In the genomic region with DNA sequence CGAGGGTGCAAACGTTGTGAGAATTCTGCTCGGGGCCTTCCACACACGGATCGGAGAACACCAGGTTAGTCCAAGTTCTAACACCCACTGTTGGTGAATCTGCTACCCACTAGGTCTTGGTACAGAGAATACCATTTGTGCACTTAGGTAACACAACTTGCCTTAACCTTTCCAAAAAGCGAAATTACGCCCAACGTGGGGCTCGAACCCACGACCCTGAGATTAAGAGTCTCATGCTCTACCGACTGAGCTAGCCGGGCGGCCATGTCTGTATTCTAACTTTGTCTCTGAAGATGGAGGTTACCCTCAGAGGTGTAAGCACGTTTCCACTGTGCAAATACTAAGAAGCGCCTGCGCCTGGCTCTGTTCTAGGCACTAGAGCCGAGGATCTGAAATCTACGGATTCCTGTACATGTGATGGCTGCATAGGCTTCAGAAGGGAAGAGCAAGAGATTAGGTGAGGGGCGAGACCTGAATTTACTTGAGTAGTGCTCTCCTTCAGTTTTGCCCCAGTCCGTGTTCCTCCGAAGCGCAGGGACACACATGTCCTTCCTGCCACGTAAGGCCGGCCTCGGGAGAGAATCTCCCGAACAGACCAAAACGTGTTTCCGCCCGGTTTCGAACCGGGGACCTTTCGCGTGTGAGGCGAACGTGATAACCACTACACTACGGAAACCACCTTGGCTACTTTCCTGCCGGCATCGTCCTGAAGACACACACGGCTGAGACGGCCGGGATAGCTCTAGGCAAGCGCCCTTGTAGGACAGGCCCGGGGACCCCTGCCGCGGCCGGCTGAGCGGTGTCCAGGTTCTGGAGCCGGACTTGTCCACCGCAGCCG, we compare ENCODE assay signal across 8 cellular contexts. TPM values are rescaled to one million over a fixed set of nuclear protein-coding genes. Genes with fewer than 3 reads are reported as not detected.
DNase-seq lines count a peak whose midpoint lies in the region; ATAC-seq, FAIRE-seq and TF ChIP-seq lines count a peak whose summit lies in the region.

No MANE protein-coding gene starts in this region.

- H3K4me1 ChIP-seq in A549, result peaks cover 16% of the 10 kb centered on the region
- peaks cover 0 to 8% (median 4%) of the 10 kb centered on the region in 4 experiments; a peak in 4 of 7 replicates for H3K4me1 ChIP-seq in H1 (replicated peaks in 1 of 4; ENCODE audit: control insufficient read depth in 3 of 4, insufficient read depth in 4 of 4, low read length in 3 of 4)
- peaks cover 16% of the 10 kb centered on the region for H3K4me1 ChIP-seq in mucosa of descending colon (ENCODE audit: low read depth)

- peak overlapping the region; percentile 65; the same call in 1 of the 2 replicates for H2AFZ ChIP-seq in H1 (ENCODE audit: low read length)

- H3K9me3 ChIP-seq in A549, result no peaks in the 10 kb centered on the region
- no peaks in the 10 kb centered on the region for H3K9me3 ChIP-seq in H1 (ENCODE audit: insufficient read depth in 2 of 2, low read depth in 1 of 2, low read length in 1 of 2)
- H3K9me3 ChIP-seq in mucosa of descending colon, result no peaks in the 10 kb centered on the region

- peak overlapping the region in 2 of 4 experiments; percentile 52 to 65; a peak in 4 of 7 replicates for H3K9ac ChIP-seq in H1 (replicated peaks in 1 of 4; ENCODE audit: extremely low read depth in 1 of 4, low read depth in 3 of 4, low read length in 3 of 4)

- peak overlapping the region; percentile 84 for H3K18ac ChIP-seq in H1 (ENCODE audit: extremely low read depth, low read length)

- H3K23ac ChIP-seq in H1 (ENCODE audit: insufficient read length), result no peak overlapping the region

- no peak overlapping the region for H4K91ac ChIP-seq in H1 (replicated peaks; ENCODE audit: insufficient read length, low read length)

- peak overlapping the region; percentile 95 to 98 for H3K27ac ChIP-seq in A549
- H3K27ac ChIP-seq in H1 (ENCODE audit: low read depth, low read length), result peak overlapping the region; percentile 26; the same call in 1 of the 2 replicates

- POLR2A ChIA-PET in A549 (lab: Yijun Ruan, JAX), result interaction anchor here (0.5 to 2.6 kb wide), 12 partner anchors 14 to 1656 kb away, joined by 3 to 48 read pairs (median 8); a partner anchor contains a TSS
- POLR2A ChIA-PET in H1 (lab: Charles Lee; ENCODE audit: partially characterized antibody), result interaction anchor here (1.0 to 32.8 kb wide), 8 partner anchors 11 to 60 kb away, joined by 3 to 1334 read pairs (median 4); a partner anchor contains a TSS

- H2AK5ac ChIP-seq in H1 (ENCODE audit: low read depth, low read length), result no peak overlapping the region

- TF ChIP-seq EP300 in A549 (IDR thresholded peaks at IDR 0.05) (no peak), H1 (IDR thresholded peaks at IDR 0.05; ENCODE audit: borderline replicate concordance in 1 of 2, low read depth in 2 of 2, low read length in 2 of 2) (no peak)

- no peak overlapping the region for H2BK5ac ChIP-seq in H1 (ENCODE audit: low read depth, low read length)

- ATAC-seq in A549 (peak; percentile 62 to 69), GM19324 (IDR thresholded peaks at IDR 0.05; ENCODE audit: low FRiP score, unreplicated experiment) (peak; percentile 33), HG03558 (IDR thresholded peaks at IDR 0.05; ENCODE audit: extremely low read depth, unreplicated experiment) (peak; percentile 23), mucosa of descending colon (peak; percentile 57)

- peaks cover 7% of the 10 kb centered on the region; the same call in 1 of the 2 replicates for H3K79me1 ChIP-seq in H1 (ENCODE audit: low read depth, low read length)

- H3K4ac ChIP-seq in H1 (replicated peaks; ENCODE audit: insufficient read length, low read depth, low read length), result no peak overlapping the region

- no peaks in the 10 kb centered on the region; a peak in 1 of 7 replicates for H3K27me3 ChIP-seq in H1 (replicated peaks in 1 of 4; ENCODE audit: control insufficient read depth in 3 of 4, extremely low read depth in 1 of 4, insufficient read depth in 3 of 4, low read length in 3 of 4)

- H3K36me3 ChIP-seq in H1 (ENCODE audit: control insufficient read depth in 2 of 4, insufficient read depth in 4 of 4, low read length in 3 of 4), result peaks cover 0 to 5% (median 0%) of the 10 kb centered on the region in 4 experiments; a peak in 3 of 8 replicates
- no peaks in the 10 kb centered on the region for H3K36me3 ChIP-seq in mucosa of descending colon (ENCODE audit: low read depth)

- H3K23me2 ChIP-seq in H1 (ENCODE audit: low read depth, low read length), result peaks cover 26% of the 10 kb centered on the region

- FAIRE-seq in A549 (lab: Jason Lieb, UNC), result no peak
- no peak for FAIRE-seq in H1 (lab: Jason Lieb, UNC)

- CTCF ChIA-PET in A549 (lab: Yijun Ruan, JAX) (interaction anchor here (1.0 to 1.8 kb wide), 6 partner anchors 9 to 54 kb away, joined by 3 to 5 read pairs (median 4); no protein-coding TSS in a partner anchor), H1 (lab: Charles Lee; ENCODE audit: partially characterized antibody) (interaction anchor here (0.9 to 1.7 kb wide), 7 partner anchors 15 to 52 kb away, joined by 3 to 7 read pairs (median 3); no protein-coding TSS in a partner anchor)

- peak overlapping the region; percentile 85 for H3K4me2 ChIP-seq in A549
- peak overlapping the region; percentile 86 to 96 for H3K4me2 ChIP-seq in H1 (ENCODE audit: insufficient read depth in 1 of 2, low read depth in 2 of 2, low read length in 2 of 2)

- peak overlapping the region; percentile 53 for H4K5ac ChIP-seq in H1 (ENCODE audit: insufficient read length, low read depth, low read length)

- TF ChIP-seq CTCF in A549 (IDR thresholded peaks at IDR 0.05), result no peak
- no peak for TF ChIP-seq CTCF in H1 (IDR thresholded peaks at IDR 0.05; ENCODE audit: control extremely low read depth in 1 of 3, insufficient read depth in 1 of 3, low read depth in 1 of 3, low read length in 3 of 3)
- TF ChIP-seq CTCF in mucosa of descending colon (IDR thresholded peaks at IDR 0.05), result no peak

- H3K56ac ChIP-seq in H1 (replicated peaks; ENCODE audit: insufficient read length, low read depth, low read length), result no peak overlapping the region

- H3K4me3 ChIP-seq in A549 (peak overlapping the region; percentile 90), H1 (ENCODE audit: extremely low read depth in 1 of 4, insufficient read depth in 2 of 4, low read depth in 3 of 4, low read length in 4 of 4) (peak overlapping the region; percentile 83 to 98 (median 95)), mucosa of descending colon (peak overlapping the region; percentile 67)

- no peak overlapping the region for H2BK15ac ChIP-seq in H1 (ENCODE audit: low read length)

- H4K20me1 ChIP-seq in H1 (replicated peaks in 1 of 2; ENCODE audit: control insufficient read depth in 1 of 2, insufficient read depth in 2 of 2, low read length in 2 of 2), result peaks cover 0 to 4% of the 10 kb centered on the region in 2 experiments

- no peak overlapping the region for H4K8ac ChIP-seq in H1 (ENCODE audit: extremely low read depth, insufficient read depth, low read length)

- H3K79me2 ChIP-seq in H1 (ENCODE audit: control insufficient read depth in 1 of 2, insufficient read depth in 2 of 2, low read length in 2 of 2), result peaks cover 0 to 18% of the 10 kb centered on the region in 2 experiments; a peak in 2 of 4 replicates

- DNase-seq in A549 (ENCODE audit: low read depth in 1 of 2, low spot score in 1 of 2) (peak; percentile 82 to 98), H1 (ENCODE audit: low read depth in 1 of 2, low spot score in 2 of 2) (peak; percentile 95 to 100), mucosa of descending colon (peak; percentile 95 to 99 (median 98)), COR-L47 (lab: John Stamatoyannopoulos, UW) (no peak)
- DNase-seq in activated CD4-positive, alpha-beta T cell treated with anti-CD3 and anti-CD28 coated beads, Interleukin-2, amount 50 U/mL, for 24 hours (ENCODE audit: low read depth in 1 of 2, low spot score in 1 of 2), result peak; percentile 98 to 100
- DNase-seq in stimulated activated CD8-positive, alpha-beta memory T cell treated with anti-CD3 and anti-CD28 coated beads, Interleukin-4, amount 100 ng/mL, for 24 hours (ENCODE audit: low read depth), result peak; percentile 91

- H3K14ac ChIP-seq in H1 (ENCODE audit: insufficient read length), result no peak overlapping the region

- H2BK120ac ChIP-seq in H1 (replicated peaks; ENCODE audit: low read depth, low read length), result no peak overlapping the region

- no peak overlapping the region for H2BK20ac ChIP-seq in H1 (ENCODE audit: low read length)

- peak; percentile 87 for TF ChIP-seq POLR2A in A549 (IDR thresholded peaks at IDR 0.05; ENCODE audit: low read length)
- no peak; a peak in 1 of 3 replicates for TF ChIP-seq POLR2A in H1 (IDR thresholded peaks at IDR 0.05; ENCODE audit: control extremely low read depth in 1 of 2, low read depth in 2 of 2, low read length in 2 of 2)

- intact Hi-C loops in mucosa of descending colon (cut with DNase I, micrococcal nuclease), result loop anchor here in 1 of 2 donors (2.0 kb wide), 1 partner anchor 33 kb away; no protein-coding TSS in a partner anchor

- no peak overlapping the region for H2BK12ac ChIP-seq in H1 (ENCODE audit: low read depth, low read length)

- 1% methylated on average over 41 of the region's 50 CpGs for WGBS in A549 (ENCODE audit: missing lambda C conversion rate)
- 3% methylated on average over 50 of the region's 50 CpGs; no CpG with 5 or more reads in 1 of the 2 experiments for WGBS in H1 (ENCODE audit: extremely low coverage in 1 of 2, insufficient coverage in 1 of 2, insufficient read length in 1 of 2, insufficient replicate concordance in 2 of 2, low coverage in 1 of 2, low lambda C conversion rate in 2 of 2, missing lambda C conversion rate in 1 of 2), 2 experiments

- TF ChIP-seq RAD21 in A549 (conservative IDR thresholded peaks at IDR 0.05 in 1 of 2, IDR thresholded peaks at IDR 0.05 in 1 of 2) (no peak), H1 (IDR thresholded peaks at IDR 0.05 in 1 of 2, conservative IDR thresholded peaks at IDR 0.05 in 1 of 2; ENCODE audit: low read depth in 2 of 2, low read length in 2 of 2) (no peak)

RNA-seq across cellular contexts. Expression of a gene that starts 1.1 kb away (rescaled TPM):
- 17.0 and 22.7 TPM in 2 replicates for polyA plus RNA-seq in A549 (2011; rRNA removed)
- polyA plus RNA-seq in A549 (2012; cell fraction: cytosol; rRNA removed), result 21.6 and 22.2 TPM in 2 replicates
- polyA plus RNA-seq in A549 (2012; cell fraction: nucleus; rRNA removed), result 73.3 and 77.6 TPM in 2 replicates
- polyA plus RNA-seq in A549 (2017; fragmentation: RNase III; extraction: RNeasy Plus Mini Kit Qiagen cat#74134 plus additional on column Dnase treatment), result 29.7 to 35.0 TPM (median 32.5 TPM) in 3 replicates
- 10.5 and 11.3 TPM in 2 replicates for polyA minus RNA-seq in A549 (2011; rRNA and poly(A)+ RNA removed)
- total RNA-seq in H1 (2021; fragmentation: NEBNext Ultra II Directional; extraction: Animal tissue kit (Norgen Biotek cat#: 25700)), result 21.2 and 21.6 TPM in 2 replicates
- polyA plus RNA-seq in H1 (2011; rRNA removed), result 12.9 and 18.0 TPM in 2 replicates
- 19.8 TPM for polyA plus RNA-seq in H1 (2011; cell fraction: cytosol; rRNA removed)
- 79.7 TPM for polyA plus RNA-seq in H1 (2011; cell fraction: nucleus; rRNA removed)
- 19.4 to 26.5 TPM (median 23.3 TPM) in 4 replicates for polyA plus RNA-seq in H1 (2012, experiment 1 of 2)
- 10.8 TPM for polyA plus RNA-seq in H1 (2012, experiment 2 of 2)
- polyA plus RNA-seq in H1 (2013, experiment 1 of 2), result 15.0 TPM
- polyA plus RNA-seq in H1 (2013, experiment 2 of 2), result 13.5 TPM
- polyA minus RNA-seq in H1 (2011; rRNA and poly(A)+ RNA removed), result 4.7 and 7.7 TPM in 2 replicates
- polyA minus RNA-seq in H1 (2011; cell fraction: cytosol; rRNA and poly(A)+ RNA removed), result 6.7 TPM
- 19.8 TPM for polyA minus RNA-seq in H1 (2011; cell fraction: nucleus; rRNA and poly(A)+ RNA removed)
- total RNA-seq in mucosa of descending colon, result 10 to 100 TPM; 25.6 to 34.0 (median 27.6) TPM

RNA-seq across cellular contexts. Expression of a gene that starts 17.0 kb away (rescaled TPM):
- polyA plus RNA-seq in A549 (2011; rRNA removed) (20.4 and 30.7 TPM in 2 replicates), A549 (2017; fragmentation: RNase III; extraction: RNeasy Plus Mini Kit Qiagen cat#74134 plus additional on column Dnase treatment) (21.8 to 23.2 TPM (median 23.1 TPM) in 3 replicates), H1 (2011; rRNA removed) (0.36 and 0.57 TPM in 2 replicates)
- polyA plus RNA-seq in A549 (2012; cell fraction: cytosol; rRNA removed), result 27.2 and 28.7 TPM in 2 replicates
- polyA plus RNA-seq in A549 (2012; cell fraction: nucleus; rRNA removed), result 20.4 and 25.4 TPM in 2 replicates
- polyA minus RNA-seq in A549 (2011; rRNA and poly(A)+ RNA removed), result 5.3 and 5.6 TPM in 2 replicates
- 0.44 and 0.47 TPM in 2 replicates for total RNA-seq in H1 (2021; fragmentation: NEBNext Ultra II Directional; extraction: Animal tissue kit (Norgen Biotek cat#: 25700))
- 0.62 TPM for polyA plus RNA-seq in H1 (2011; cell fraction: cytosol; rRNA removed)
- 0.54 TPM for polyA plus RNA-seq in H1 (2011; cell fraction: nucleus; rRNA removed)
- polyA plus RNA-seq in H1 (2012, experiment 1 of 2), result 0.35 to 1.0 TPM (median 0.45 TPM) in 4 replicates
- 0.55 TPM for polyA plus RNA-seq in H1 (2012, experiment 2 of 2)
- polyA plus RNA-seq in H1 (2013, experiment 1 of 2), result 0.53 TPM
- 0.28 TPM for polyA plus RNA-seq in H1 (2013, experiment 2 of 2)
- polyA minus RNA-seq in H1 (2011; rRNA and poly(A)+ RNA removed), result 0.05 TPM in 1 of 2 replicates, not detected in the other
- not detected for polyA minus RNA-seq in H1 (2011; cell fraction: cytosol; rRNA and poly(A)+ RNA removed)
- 0.60 TPM for polyA minus RNA-seq in H1 (2011; cell fraction: nucleus; rRNA and poly(A)+ RNA removed)
- 1 to 10 TPM; 1.5 to 3.9 (median 3.2) TPM for total RNA-seq in mucosa of descending colon

RNA-seq across cellular contexts. Expression of a gene that starts 21.7 kb away (rescaled TPM):
- 3,139 and 4,035 TPM in 2 replicates for polyA plus RNA-seq in A549 (2011; rRNA removed)
- 4,808 and 5,207 TPM in 2 replicates for polyA plus RNA-seq in A549 (2012; cell fraction: cytosol; rRNA removed)
- 3,506 and 3,565 TPM in 2 replicates for polyA plus RNA-seq in A549 (2012; cell fraction: nucleus; rRNA removed)
- 2,466 to 2,717 TPM (median 2,590 TPM) in 3 replicates for polyA plus RNA-seq in A549 (2017; fragmentation: RNase III; extraction: RNeasy Plus Mini Kit Qiagen cat#74134 plus additional on column Dnase treatment)
- polyA minus RNA-seq in A549 (2011; rRNA and poly(A)+ RNA removed), result 6,906 and 9,556 TPM in 2 replicates
- total RNA-seq in H1 (2021; fragmentation: NEBNext Ultra II Directional; extraction: Animal tissue kit (Norgen Biotek cat#: 25700)), result 2,564 and 2,589 TPM in 2 replicates
- polyA plus RNA-seq in H1 (2011; rRNA removed), result 7,578 and 7,971 TPM in 2 replicates
- polyA plus RNA-seq in H1 (2011; cell fraction: cytosol; rRNA removed), result 6,759 TPM
- polyA plus RNA-seq in H1 (2011; cell fraction: nucleus; rRNA removed), result 7,543 TPM
- polyA plus RNA-seq in H1 (2012, experiment 1 of 2), result 3,817 to 4,876 TPM (median 4,535 TPM) in 4 replicates
- 4,888 TPM for polyA plus RNA-seq in H1 (2012, experiment 2 of 2)
- 2,646 TPM for polyA plus RNA-seq in H1 (2013, experiment 1 of 2)
- polyA plus RNA-seq in H1 (2013, experiment 2 of 2), result 2,607 TPM
- 7,141 and 7,318 TPM in 2 replicates for polyA minus RNA-seq in H1 (2011; rRNA and poly(A)+ RNA removed)
- 3,305 TPM for polyA minus RNA-seq in H1 (2011; cell fraction: cytosol; rRNA and poly(A)+ RNA removed)
- 3,286 TPM for polyA minus RNA-seq in H1 (2011; cell fraction: nucleus; rRNA and poly(A)+ RNA removed)
- total RNA-seq in mucosa of descending colon, result 1,000 to 10,000 TPM; 1,078 to 1,367 (median 1,218) TPM

RNA-seq across cellular contexts. Expression of a gene that starts 38.9 kb away (rescaled TPM):
- polyA plus RNA-seq in A549 (2011; rRNA removed) (10.9 and 11.1 TPM in 2 replicates), A549 (2017; fragmentation: RNase III; extraction: RNeasy Plus Mini Kit Qiagen cat#74134 plus additional on column Dnase treatment) (10.9 to 13.1 TPM (median 12.1 TPM) in 3 replicates), H1 (2011; rRNA removed) (2.3 and 4.2 TPM in 2 replicates)
- 4.7 and 5.8 TPM in 2 replicates for polyA plus RNA-seq in A549 (2012; cell fraction: cytosol; rRNA removed)
- polyA plus RNA-seq in A549 (2012; cell fraction: nucleus; rRNA removed), result 7.5 and 7.7 TPM in 2 replicates
- 7.5 and 8.8 TPM in 2 replicates for polyA minus RNA-seq in A549 (2011; rRNA and poly(A)+ RNA removed)
- total RNA-seq in H1 (2021; fragmentation: NEBNext Ultra II Directional; extraction: Animal tissue kit (Norgen Biotek cat#: 25700)), result 5.7 and 6.2 TPM in 2 replicates
- 6.2 TPM for polyA plus RNA-seq in H1 (2011; cell fraction: cytosol; rRNA removed)
- polyA plus RNA-seq in H1 (2011; cell fraction: nucleus; rRNA removed), result 6.8 TPM
- polyA plus RNA-seq in H1 (2012, experiment 1 of 2), result 8.8 to 10.6 TPM (median 9.8 TPM) in 4 replicates
- polyA plus RNA-seq in H1 (2012, experiment 2 of 2), result 0.70 TPM
- 5.1 TPM for polyA plus RNA-seq in H1 (2013, experiment 1 of 2)
- 4.3 TPM for polyA plus RNA-seq in H1 (2013, experiment 2 of 2)
- 5.5 and 6.2 TPM in 2 replicates for polyA minus RNA-seq in H1 (2011; rRNA and poly(A)+ RNA removed)
- polyA minus RNA-seq in H1 (2011; cell fraction: cytosol; rRNA and poly(A)+ RNA removed), result 2.3 TPM
- polyA minus RNA-seq in H1 (2011; cell fraction: nucleus; rRNA and poly(A)+ RNA removed), result 4.6 TPM
- 10 to 100 TPM; 11.6 to 18.8 (median 15.8) TPM for total RNA-seq in mucosa of descending colon
